ENCODE assay signal across 1 cellular context in the genomic region with DNA sequence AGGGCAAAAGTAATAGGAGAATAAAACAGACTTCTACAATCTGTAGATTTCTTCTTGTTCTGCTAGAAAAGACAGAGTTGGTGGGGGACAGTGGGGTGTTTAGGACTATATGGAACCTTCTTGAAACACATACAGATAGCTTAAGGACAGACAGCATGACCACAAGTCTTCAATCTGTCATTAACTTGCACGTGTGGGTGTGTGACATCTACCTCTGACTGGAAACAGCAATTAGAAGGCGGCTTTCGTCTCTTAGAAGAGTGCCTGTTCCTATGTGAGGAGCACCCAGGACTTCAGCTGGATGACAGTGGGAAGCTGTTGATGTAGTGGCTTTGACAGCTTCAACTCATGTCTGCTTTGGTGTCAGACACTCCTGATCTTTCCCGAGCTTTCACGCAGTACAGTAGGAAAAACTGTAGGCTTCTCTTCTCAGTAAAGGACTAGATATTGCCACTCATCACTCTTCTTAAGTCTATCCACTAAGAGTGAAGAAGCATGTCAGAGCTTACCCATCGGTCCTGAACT.
TF ChIP-seq lines count a peak whose summit lies in the region.

No MANE protein-coding gene starts in this region.

TF ChIP-seq in H1, 55 proteins besides CTCF, POLR2A, EP300 and RAD21:
- no peak for TF ChIP-seq TCF12 (IDR thresholded peaks at IDR 0.05; ENCODE audit: low read depth, low read length)
- TF ChIP-seq KDM1A (IDR thresholded peaks at IDR 0.05; ENCODE audit: borderline replicate concordance, low read length): no peak
- TF ChIP-seq ASH2L (IDR thresholded peaks at IDR 0.05; ENCODE audit: low read length): no peak
- TF ChIP-seq CBX5 (IDR thresholded peaks at IDR 0.05; ENCODE audit: low read depth, low read length): no peak
- TF ChIP-seq KDM4A (IDR thresholded peaks at IDR 0.05; ENCODE audit: low read depth, low read length, severe bottlenecking): no peak
- TF ChIP-seq TEAD4 (IDR thresholded peaks at IDR 0.05; ENCODE audit: low read depth, low read length): no peak
- no peak for TF ChIP-seq MAFK (IDR thresholded peaks at IDR 0.05; ENCODE audit: low read depth, low read length)
- no peak for TF ChIP-seq POU5F1 (IDR thresholded peaks at IDR 0.05; ENCODE audit: low read depth, low read length)
- no peak for TF ChIP-seq PHF8 (conservative IDR thresholded peaks at IDR 0.05; ENCODE audit: low read depth, low read length)
